ENCODE assay signal across 1 cellular context in genomic region chr5:79567926-79568549, GRCh38.
TF ChIP-seq lines count a peak whose summit lies in the region.

No MANE protein-coding gene starts in this region.

TF ChIP-seq in GM23338, 12 proteins besides CTCF, POLR2A, EP300 and RAD21 (continued from another document):
- TF ChIP-seq REST (IDR thresholded peaks at IDR 0.05; ENCODE audit: unreplicated experiment) (no peak), EZH2 (IDR thresholded peaks at IDR 0.05; ENCODE audit: low read depth, unreplicated experiment) (no peak), POLR2AphosphoS5 (IDR thresholded peaks at IDR 0.05; ENCODE audit: low read depth) (no peak), CREB1 (CRISPR knock-in tag; IDR thresholded peaks at IDR 0.05; ENCODE audit: low read depth) (no peak), JUNB (IDR thresholded peaks at IDR 0.05; ENCODE audit: unreplicated experiment) (no peak), ZNF114 (CRISPR knock-in tag; IDR thresholded peaks at IDR 0.05) (no peak)
- TF ChIP-seq, protein P1, sequence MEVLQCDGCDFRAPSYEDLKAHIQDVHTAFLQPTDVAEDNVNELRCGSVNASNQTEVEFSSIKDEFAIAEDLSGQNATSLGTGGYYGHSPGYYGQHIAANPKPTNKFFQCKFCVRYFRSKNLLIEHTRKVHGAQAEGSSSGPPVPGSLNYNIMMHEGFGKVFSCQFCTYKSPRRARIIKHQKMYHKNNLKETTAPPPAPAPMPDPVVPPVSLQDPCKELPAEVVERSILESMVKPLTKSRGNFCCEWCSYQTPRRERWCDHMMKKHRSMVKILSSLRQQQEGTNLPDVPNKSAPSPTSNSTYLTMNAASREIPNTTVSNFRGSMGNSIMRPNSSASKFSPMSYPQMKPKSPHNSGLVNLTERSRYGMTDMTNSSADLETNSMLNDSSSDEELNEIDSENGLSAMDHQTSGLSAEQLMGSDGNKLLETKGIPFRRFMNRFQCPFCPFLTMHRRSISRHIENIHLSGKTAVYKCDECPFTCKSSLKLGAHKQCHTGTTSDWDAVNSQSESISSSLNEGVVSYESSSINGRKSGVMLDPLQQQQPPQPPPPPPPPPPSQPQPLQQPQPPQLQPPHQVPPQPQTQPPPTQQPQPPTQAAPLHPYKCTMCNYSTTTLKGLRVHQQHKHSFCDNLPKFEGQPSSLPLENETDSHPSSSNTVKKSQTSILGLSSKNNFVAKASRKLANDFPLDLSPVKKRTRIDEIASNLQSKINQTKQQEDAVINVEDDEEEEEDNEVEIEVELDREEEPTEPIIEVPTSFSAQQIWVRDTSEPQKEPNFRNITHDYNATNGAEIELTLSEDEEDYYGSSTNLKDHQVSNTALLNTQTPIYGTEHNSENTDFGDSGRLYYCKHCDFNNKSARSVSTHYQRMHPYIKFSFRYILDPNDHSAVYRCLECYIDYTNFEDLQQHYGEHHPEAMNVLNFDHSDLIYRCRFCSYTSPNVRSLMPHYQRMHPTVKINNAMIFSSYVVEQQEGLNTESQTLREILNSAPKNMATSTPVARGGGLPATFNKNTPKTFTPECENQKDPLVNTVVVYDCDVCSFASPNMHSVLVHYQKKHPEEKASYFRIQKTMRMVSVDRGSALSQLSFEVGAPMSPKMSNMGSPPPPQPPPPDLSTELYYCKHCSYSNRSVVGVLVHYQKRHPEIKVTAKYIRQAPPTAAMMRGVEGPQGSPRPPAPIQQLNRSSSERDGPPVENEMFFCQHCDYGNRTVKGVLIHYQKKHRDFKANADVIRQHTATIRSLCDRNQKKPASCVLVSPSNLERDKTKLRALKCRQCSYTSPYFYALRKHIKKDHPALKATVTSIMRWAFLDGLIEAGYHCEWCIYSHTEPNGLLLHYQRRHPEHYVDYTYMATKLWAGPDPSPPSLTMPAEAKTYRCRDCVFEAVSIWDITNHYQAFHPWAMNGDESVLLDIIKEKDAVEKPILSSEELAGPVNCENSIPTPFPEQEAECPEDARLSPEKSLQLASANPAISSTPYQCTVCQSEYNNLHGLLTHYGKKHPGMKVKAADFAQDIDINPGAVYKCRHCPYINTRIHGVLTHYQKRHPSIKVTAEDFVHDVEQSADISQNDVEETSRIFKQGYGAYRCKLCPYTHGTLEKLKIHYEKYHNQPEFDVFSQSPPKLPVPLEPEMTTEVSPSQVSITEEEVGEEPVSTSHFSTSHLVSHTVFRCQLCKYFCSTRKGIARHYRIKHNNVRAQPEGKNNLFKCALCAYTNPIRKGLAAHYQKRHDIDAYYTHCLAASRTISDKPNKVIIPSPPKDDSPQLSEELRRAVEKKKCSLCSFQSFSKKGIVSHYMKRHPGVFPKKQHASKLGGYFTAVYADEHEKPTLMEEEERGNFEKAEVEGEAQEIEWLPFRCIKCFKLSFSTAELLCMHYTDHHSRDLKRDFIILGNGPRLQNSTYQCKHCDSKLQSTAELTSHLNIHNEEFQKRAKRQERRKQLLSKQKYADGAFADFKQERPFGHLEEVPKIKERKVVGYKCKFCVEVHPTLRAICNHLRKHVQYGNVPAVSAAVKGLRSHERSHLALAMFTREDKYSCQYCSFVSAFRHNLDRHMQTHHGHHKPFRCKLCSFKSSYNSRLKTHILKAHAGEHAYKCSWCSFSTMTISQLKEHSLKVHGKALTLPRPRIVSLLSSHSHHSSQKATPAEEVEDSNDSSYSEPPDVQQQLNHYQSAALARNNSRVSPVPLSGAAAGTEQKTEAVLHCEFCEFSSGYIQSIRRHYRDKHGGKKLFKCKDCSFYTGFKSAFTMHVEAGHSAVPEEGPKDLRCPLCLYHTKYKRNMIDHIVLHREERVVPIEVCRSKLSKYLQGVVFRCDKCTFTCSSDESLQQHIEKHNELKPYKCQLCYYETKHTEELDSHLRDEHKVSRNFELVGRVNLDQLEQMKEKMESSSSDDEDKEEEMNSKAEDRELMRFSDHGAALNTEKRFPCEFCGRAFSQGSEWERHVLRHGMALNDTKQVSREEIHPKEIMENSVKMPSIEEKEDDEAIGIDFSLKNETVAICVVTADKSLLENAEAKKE (CRISPR knock-in tag; IDR thresholded peaks at IDR 0.05) = no peak
